20 cellular contexts compared by ENCODE assay signal in genomic region chrX:39519566-39520301, GRCh38.
DNase-seq lines count a peak whose midpoint lies in the region; ATAC-seq and TF ChIP-seq lines count a peak whose summit lies in the region.
"Had no signal": no experiment of that assay in that cellular context is flagged by ENCODE, and none has a peak within 500 bp of the region (broad histone marks: within the 10 kb centered on the region; RNA-seq: fewer than 3 reads in every experiment).

No MANE protein-coding gene starts in this region.

- H3K9ac ChIP-seq in endodermal cell (ENCODE audit: extremely low read depth, low read length, poor library complexity, severe bottlenecking), result no peak overlapping the region

- H3K36me3 ChIP-seq in H7 (replicated peaks; ENCODE audit: control insufficient read depth, insufficient read depth, low read length), result no peaks in the 10 kb centered on the region
- H3K36me3 ChIP-seq in endodermal cell (ENCODE audit: control insufficient read depth, insufficient read depth, low read length), result no peaks in the 10 kb centered on the region

- no peaks in the 10 kb centered on the region for H3K27me3 ChIP-seq in H7 (ENCODE audit: control insufficient read depth, insufficient read depth, low read length)
- no peaks in the 10 kb centered on the region for H3K27me3 ChIP-seq in endodermal cell (ENCODE audit: control insufficient read depth, insufficient read depth, low read length, poor library complexity, severe bottlenecking)

- H3K9me3 ChIP-seq in endodermal cell (ENCODE audit: control insufficient read depth, low read length), result no peaks in the 10 kb centered on the region

- no peaks in the 10 kb centered on the region for H3K4me1 ChIP-seq in endodermal cell (ENCODE audit: control insufficient read depth, insufficient read depth, low read length)

- no peak overlapping the region for H3K4me3 ChIP-seq in H7 (ENCODE audit: insufficient read depth, low read depth, low read length)
- no peak overlapping the region for H3K4me3 ChIP-seq in endodermal cell (ENCODE audit: low read length)

- ATAC-seq in activated T-cell treated with anti-CD3 and anti-CD28 coated beads, Interleukin-2, amount 50 U/mL, for 72 hours (replicated peaks in 1 of 2), result no peak
- ATAC-seq in GM19328 (IDR thresholded peaks at IDR 0.05; ENCODE audit: unreplicated experiment) (no peak), HG03457 (IDR thresholded peaks at IDR 0.05; ENCODE audit: unreplicated experiment) (no peak)
- ATAC-seq: activated CD8-positive, alpha-beta memory T cell treated with anti-CD3 and anti-CD28 coated beads, Interleukin-2, amount 10 ng/mL, durations not matched to agents 7 days and 5 days had no signal

- H3K4me3 Mint-ChIP-seq in endodermal cell (no peak overlapping the region), nephron (peak overlapping the region in 1 of 3 experiments; percentile 47)
- H3K4me3 Mint-ChIP-seq in activated T-cell treated with anti-CD3 and anti-CD28 coated beads, Interleukin-2, amount 50 U/mL, for 72 hours, result no peak overlapping the region
- H3K4me3 Mint-ChIP-seq: activated CD8-positive, alpha-beta memory T cell treated with anti-CD3 and anti-CD28 coated beads, Interleukin-2, amount 10 ng/mL, durations not matched to agents 7 days and 5 days; B cell; dendritic cell treated with granulocyte-macrophage colony-stimulating factor and Interleukin-4, amounts not matched to agents 40 ng/mL and 50 ng/mL, for 4 days; H9; memory B cell had no signal

- H3K9me3 Mint-ChIP-seq in endodermal cell (peaks cover 53% of the 10 kb centered on the region), nephron (peaks cover 21% of the 10 kb centered on the region)
- peaks cover 0 to 3% of the 10 kb centered on the region in 2 donors for H3K9me3 Mint-ChIP-seq in activated T-cell treated with anti-CD3 and anti-CD28 coated beads, Interleukin-2, amount 50 U/mL, for 72 hours
- H3K9me3 Mint-ChIP-seq: dendritic cell treated with granulocyte-macrophage colony-stimulating factor and Interleukin-4, amounts not matched to agents 40 ng/mL and 50 ng/mL, for 4 days; memory B cell had no signal

- H3K4me1 Mint-ChIP-seq in endodermal cell (peaks cover 29% of the 10 kb centered on the region), nephron (peaks cover 46% of the 10 kb centered on the region)
- no peaks in the 10 kb centered on the region for H3K4me1 Mint-ChIP-seq in activated T-cell treated with anti-CD3 and anti-CD28 coated beads, Interleukin-2, amount 50 U/mL, for 72 hours (ENCODE audit: low read depth)
- H3K4me1 Mint-ChIP-seq: activated CD8-positive, alpha-beta memory T cell treated with anti-CD3 and anti-CD28 coated beads, Interleukin-2, amount 10 ng/mL, durations not matched to agents 7 days and 5 days; B cell; memory B cell had no signal

- H3K27me3 Mint-ChIP-seq in endodermal cell (ENCODE audit: insufficient read depth) (no peaks in the 10 kb centered on the region), nephron (ENCODE audit: low read depth) (peaks cover 4% of the 10 kb centered on the region)
- peaks cover 23% of the 10 kb centered on the region for H3K27me3 Mint-ChIP-seq in activated T-cell treated with anti-CD3 and anti-CD28 coated beads, Interleukin-2, amount 50 U/mL, for 72 hours (ENCODE audit: low read depth)
- H3K27me3 Mint-ChIP-seq: activated CD8-positive, alpha-beta memory T cell treated with anti-CD3 and anti-CD28 coated beads, Interleukin-2, amount 10 ng/mL, durations not matched to agents 7 days and 5 days had no signal

- peak; percentile 29 for DNase-seq in H7
- DNase-seq in NCI-H2227 treated with DMSO at 0.1 percent for 48 hours (lab: John Stamatoyannopoulos, UW), result peak; percentile 69
- DNase-seq in endodermal cell, result peak; percentile 79
- no peak for DNase-seq in activated T-cell treated with anti-CD3 and anti-CD28 coated beads, Interleukin-2, amount 50 U/mL, for 72 hours
- no peak for DNase-seq in activated CD4-positive, alpha-beta T cell treated with anti-CD3 and anti-CD28 coated beads for 4 hours
- DNase-seq: activated CD8-positive, alpha-beta memory T cell treated with anti-CD3 and anti-CD28 coated beads, Interleukin-2, amount 10 ng/mL, durations not matched to agents 7 days and 5 days; activated gamma-delta T cell treated with Interleukin-2 at 50 U/mL for 16 hours; DMS 273 treated with DMSO at 0.1 percent for 48 hours; H9; Kasumi-1; NCI-H187; stimulated activated CD8-positive, alpha-beta memory T cell treated with anti-CD3 and anti-CD28 coated beads, Interleukin-4, amount 100 ng/mL, for 48 hours; T-helper 2 cell; trophoblast cell had no signal

- peak overlapping the region; percentile 88 for H3K27ac ChIP-seq in endodermal cell (ENCODE audit: low read depth, low read length)

- H3K27ac Mint-ChIP-seq in endodermal cell (peak overlapping the region; percentile 77), nephron (peak overlapping the region; percentile 93 to 97 (median 95))
- no peak overlapping the region for H3K27ac Mint-ChIP-seq in activated T-cell treated with anti-CD3 and anti-CD28 coated beads, Interleukin-2, amount 50 U/mL, for 72 hours
- H3K27ac Mint-ChIP-seq: activated CD8-positive, alpha-beta memory T cell treated with anti-CD3 and anti-CD28 coated beads, Interleukin-2, amount 10 ng/mL, durations not matched to agents 7 days and 5 days; B cell; dendritic cell treated with granulocyte-macrophage colony-stimulating factor and Interleukin-4, amounts not matched to agents 40 ng/mL and 50 ng/mL, for 4 days; memory B cell had no signal

- WGBS in endodermal cell (ENCODE audit: insufficient coverage in 1 of 2, insufficient read length in 1 of 2), 2 experiments, result 50 to 57% methylated on average over 1 to 10 of the region's 14 CpGs

- no peaks in the 10 kb centered on the region for H3K36me3 Mint-ChIP-seq in endodermal cell (ENCODE audit: low read depth)
- peaks cover 2% of the 10 kb centered on the region for H3K36me3 Mint-ChIP-seq in nephron (ENCODE audit: low read depth)
- H3K36me3 Mint-ChIP-seq in activated T-cell treated with anti-CD3 and anti-CD28 coated beads, Interleukin-2, amount 50 U/mL, for 72 hours (ENCODE audit: insufficient read depth in 2 of 2), result peaks cover 0 to 1% of the 10 kb centered on the region in 2 donors
- H3K36me3 Mint-ChIP-seq: activated CD8-positive, alpha-beta memory T cell treated with anti-CD3 and anti-CD28 coated beads, Interleukin-2, amount 10 ng/mL, durations not matched to agents 7 days and 5 days; memory B cell had no signal

- no peak for TF ChIP-seq CTCF in endodermal cell (conservative IDR thresholded peaks at IDR 0.05)
- no peak for TF ChIP-seq CTCF in nephron (IDR thresholded peaks at IDR 0.05; ENCODE audit: unreplicated experiment in 3 of 3)

Comparison
In these comparisons a context has a peak if more than half of its experiments do, and no peak if none do; other contexts are left out.
1. DNase-seq: peak in H7 (single experiment), NCI-H2227 treated with DMSO at 0.1 percent for 48 hours (single experiment) and endodermal cell (single experiment); none in activated T-cell treated with anti-CD3 and anti-CD28 coated beads, Interleukin-2, amount 50 U/mL, for 72 hours (0 of 2) and activated CD4-positive, alpha-beta T cell treated with anti-CD3 and anti-CD28 coated beads for 4 hours (0 of 2).